1 cellular context compared by ENCODE assay signal in the genomic region with DNA sequence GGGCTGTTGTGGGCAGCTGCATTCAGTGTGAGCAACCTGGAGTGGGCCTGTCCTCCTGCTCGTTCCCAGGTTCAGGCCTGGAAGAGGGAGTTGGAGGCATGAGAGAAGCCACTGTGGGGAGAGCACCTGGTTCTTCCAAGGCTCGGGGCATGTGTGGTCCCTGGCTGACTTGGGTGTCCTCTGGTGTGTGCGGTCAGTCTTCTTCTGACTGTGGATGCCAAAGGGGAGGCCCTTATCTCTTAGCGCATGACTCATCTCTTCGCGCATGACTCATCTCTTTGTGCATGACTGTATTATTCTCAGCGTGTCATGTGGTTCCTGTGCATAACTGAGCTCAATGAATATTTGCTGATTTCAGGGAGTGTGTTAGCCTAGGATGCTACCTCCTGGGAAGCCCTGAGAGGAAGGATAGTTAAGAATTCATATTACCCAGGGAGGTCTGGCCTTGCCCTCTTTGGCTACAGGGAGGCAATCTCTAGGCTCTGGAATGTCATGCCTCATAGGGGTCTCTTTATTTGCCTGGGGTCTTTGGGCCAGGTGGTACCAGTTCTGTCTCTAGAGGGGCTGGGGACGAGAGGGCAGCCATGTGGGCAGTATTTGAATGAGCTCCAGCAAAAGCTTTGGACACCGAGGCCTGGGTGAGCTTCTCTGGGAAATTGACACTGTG.
TF ChIP-seq lines count a peak whose summit lies in the region.

No MANE protein-coding gene starts in this region.

TF ChIP-seq in K562, 482 proteins besides CTCF, POLR2A, EP300 and RAD21 (continued from another document and continues in another):
- TF ChIP-seq, protein P1, sequence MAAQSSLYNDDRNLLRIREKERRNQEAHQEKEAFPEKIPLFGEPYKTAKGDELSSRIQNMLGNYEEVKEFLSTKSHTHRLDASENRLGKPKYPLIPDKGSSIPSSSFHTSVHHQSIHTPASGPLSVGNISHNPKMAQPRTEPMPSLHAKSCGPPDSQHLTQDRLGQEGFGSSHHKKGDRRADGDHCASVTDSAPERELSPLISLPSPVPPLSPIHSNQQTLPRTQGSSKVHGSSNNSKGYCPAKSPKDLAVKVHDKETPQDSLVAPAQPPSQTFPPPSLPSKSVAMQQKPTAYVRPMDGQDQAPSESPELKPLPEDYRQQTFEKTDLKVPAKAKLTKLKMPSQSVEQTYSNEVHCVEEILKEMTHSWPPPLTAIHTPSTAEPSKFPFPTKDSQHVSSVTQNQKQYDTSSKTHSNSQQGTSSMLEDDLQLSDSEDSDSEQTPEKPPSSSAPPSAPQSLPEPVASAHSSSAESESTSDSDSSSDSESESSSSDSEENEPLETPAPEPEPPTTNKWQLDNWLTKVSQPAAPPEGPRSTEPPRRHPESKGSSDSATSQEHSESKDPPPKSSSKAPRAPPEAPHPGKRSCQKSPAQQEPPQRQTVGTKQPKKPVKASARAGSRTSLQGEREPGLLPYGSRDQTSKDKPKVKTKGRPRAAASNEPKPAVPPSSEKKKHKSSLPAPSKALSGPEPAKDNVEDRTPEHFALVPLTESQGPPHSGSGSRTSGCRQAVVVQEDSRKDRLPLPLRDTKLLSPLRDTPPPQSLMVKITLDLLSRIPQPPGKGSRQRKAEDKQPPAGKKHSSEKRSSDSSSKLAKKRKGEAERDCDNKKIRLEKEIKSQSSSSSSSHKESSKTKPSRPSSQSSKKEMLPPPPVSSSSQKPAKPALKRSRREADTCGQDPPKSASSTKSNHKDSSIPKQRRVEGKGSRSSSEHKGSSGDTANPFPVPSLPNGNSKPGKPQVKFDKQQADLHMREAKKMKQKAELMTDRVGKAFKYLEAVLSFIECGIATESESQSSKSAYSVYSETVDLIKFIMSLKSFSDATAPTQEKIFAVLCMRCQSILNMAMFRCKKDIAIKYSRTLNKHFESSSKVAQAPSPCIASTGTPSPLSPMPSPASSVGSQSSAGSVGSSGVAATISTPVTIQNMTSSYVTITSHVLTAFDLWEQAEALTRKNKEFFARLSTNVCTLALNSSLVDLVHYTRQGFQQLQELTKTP (IDR thresholded peaks at IDR 0.05; ENCODE audit: low read depth in 1 of 2, partially characterized antibody in 2 of 2): peak in 1 of 2 experiments; percentile 80
- TF ChIP-seq CBX5 (IDR thresholded peaks at IDR 0.05; ENCODE audit: borderline replicate concordance, low read depth) (no peak; the same call in 1 of the 2 replicates), ZNF766 (CRISPR knock-in tag; conservative IDR thresholded peaks at IDR 0.05) (peak; percentile 81; the same call in 1 of the 2 replicates), NBN (IDR thresholded peaks at IDR 0.05; ENCODE audit: low read depth) (peak; percentile 83), NFIC (IDR thresholded peaks at IDR 0.05) (peak; percentile 56; the same call in 1 of the 2 replicates), HDGF (IDR thresholded peaks at IDR 0.05) (no peak), TRIM28 (IDR thresholded peaks at IDR 0.05) (peak; percentile 58; the same call in 1 of the 2 replicates), NR4A1 (CRISPR knock-in tag; IDR thresholded peaks at IDR 0.05) (no peak), NR4A1 (tag; IDR thresholded peaks at IDR 0.05) (peak; percentile 44), SMARCA4 (IDR thresholded peaks at IDR 0.05) (peak; percentile 100), ETV1 (tag; conservative IDR thresholded peaks at IDR 0.05; ENCODE audit: low read depth) (peak; percentile 62; the same call in 1 of the 2 replicates), ZNF121 (CRISPR knock-in tag; conservative IDR thresholded peaks at IDR 0.05) (no peak), KAT7 (CRISPR knock-in tag; IDR thresholded peaks at IDR 0.05; ENCODE audit: borderline replicate concordance) (no peak), MCM3 (IDR thresholded peaks at IDR 0.05) (no peak), POLR2AphosphoS5 (IDR thresholded peaks at IDR 0.05; ENCODE audit: control insufficient read depth, insufficient read depth, low read depth, low read length) (peak; percentile 47; the same call in 1 of the 2 replicates), HNRNPLL (IDR thresholded peaks at IDR 0.05; ENCODE audit: low read depth, low read length, poor library complexity, severe bottlenecking) (no peak), GATA2 (CRISPR knock-in tag; IDR thresholded peaks at IDR 0.05) (peak; percentile 83), TOE1 (IDR thresholded peaks at IDR 0.05; ENCODE audit: borderline replicate concordance) (peak; percentile 81), TOE1 (CRISPR knock-in tag; IDR thresholded peaks at IDR 0.05; ENCODE audit: borderline replicate concordance, low read depth) (no peak), MAFF (IDR thresholded peaks at IDR 0.05; ENCODE audit: low read length) (peak; percentile 96), C11orf30 (IDR thresholded peaks at IDR 0.05; ENCODE audit: low read depth) (peak; percentile 99), SLC30A9 (CRISPR knock-in tag; IDR thresholded peaks at IDR 0.05) (no peak), CBX3 (IDR thresholded peaks at IDR 0.05; ENCODE audit: borderline replicate concordance in 1 of 2, low read length in 2 of 2) (peak in 1 of 2 experiments; percentile 92; a peak in 2 of 3 replicates), POLR2H (tag; IDR thresholded peaks at IDR 0.05; ENCODE audit: low read depth) (peak; percentile 65; the same call in 1 of the 2 replicates), MTA3 (IDR thresholded peaks at IDR 0.05; ENCODE audit: borderline replicate concordance) (peak; percentile 68), SRSF9 (IDR thresholded peaks at IDR 0.05; ENCODE audit: borderline replicate concordance, low read depth, low read length) (no peak), NFYB (IDR thresholded peaks at IDR 0.05; ENCODE audit: extremely low read depth, insufficient read length) (no peak), LCOR (CRISPR knock-in tag; IDR thresholded peaks at IDR 0.05) (peak; percentile 45; the same call in 1 of the 2 replicates), HDAC8 (tag; IDR thresholded peaks at IDR 0.05) (0 out of 2 replicates have a peak, but pooled peaks have one; percentile 16), NCOA6 (IDR thresholded peaks at IDR 0.05) (0 out of 2 replicates have a peak, but pooled peaks have one; percentile 4), MAFK (IDR thresholded peaks at IDR 0.05; ENCODE audit: low read length) (peak; percentile 93), ETV5 (CRISPR knock-in tag; IDR thresholded peaks at IDR 0.05; ENCODE audit: low read depth) (peak; percentile 14; the same call in 1 of the 2 replicates), ZNF584 (CRISPR knock-in tag; IDR thresholded peaks at IDR 0.05; ENCODE audit: low read depth) (no peak), COPS2 (conservative IDR thresholded peaks at IDR 0.05) (no peak), FOXA3 (CRISPR knock-in tag; conservative IDR thresholded peaks at IDR 0.05 in 1 of 2, IDR thresholded peaks at IDR 0.05 in 1 of 2) (no peak), BHLHE40 (IDR thresholded peaks at IDR 0.05; ENCODE audit: low read length) (peak; percentile 77), JUNB (CRISPR knock-in tag; conservative IDR thresholded peaks at IDR 0.05) (peak; percentile 100), PHTF2 (CRISPR knock-in tag; IDR thresholded peaks at IDR 0.05) (no peak), ZNF253 (CRISPR knock-in tag; conservative IDR thresholded peaks at IDR 0.05) (no peak), NCOA1 (IDR thresholded peaks at IDR 0.05; ENCODE audit: low read depth) (0 out of 2 replicates have a peak, but pooled peaks have one; percentile 34), EHMT2 (IDR thresholded peaks at IDR 0.05) (peak; percentile 86)
- TF ChIP-seq, protein P2, sequence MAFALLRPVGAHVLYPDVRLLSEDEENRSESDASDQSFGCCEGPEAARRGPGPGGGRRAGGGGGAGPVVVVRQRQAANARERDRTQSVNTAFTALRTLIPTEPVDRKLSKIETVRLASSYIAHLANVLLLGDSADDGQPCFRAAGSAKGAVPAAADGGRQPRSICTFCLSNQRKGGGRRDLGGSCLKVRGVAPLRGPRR (CRISPR knock-in tag; IDR thresholded peaks at IDR 0.05): peak; percentile 31; the same call in 1 of the 2 replicates
- TF ChIP-seq, protein P3, sequence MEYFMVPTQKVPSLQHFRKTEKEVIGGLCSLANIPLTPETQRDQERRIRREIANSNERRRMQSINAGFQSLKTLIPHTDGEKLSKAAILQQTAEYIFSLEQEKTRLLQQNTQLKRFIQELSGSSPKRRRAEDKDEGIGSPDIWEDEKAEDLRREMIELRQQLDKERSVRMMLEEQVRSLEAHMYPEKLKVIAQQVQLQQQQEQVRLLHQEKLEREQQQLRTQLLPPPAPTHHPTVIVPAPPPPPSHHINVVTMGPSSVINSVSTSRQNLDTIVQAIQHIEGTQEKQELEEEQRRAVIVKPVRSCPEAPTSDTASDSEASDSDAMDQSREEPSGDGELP (CRISPR knock-in tag; IDR thresholded peaks at IDR 0.05; ENCODE audit: borderline replicate concordance): peak; percentile 42; the same call in 1 of the 2 replicates
- TF ChIP-seq, protein P4, sequence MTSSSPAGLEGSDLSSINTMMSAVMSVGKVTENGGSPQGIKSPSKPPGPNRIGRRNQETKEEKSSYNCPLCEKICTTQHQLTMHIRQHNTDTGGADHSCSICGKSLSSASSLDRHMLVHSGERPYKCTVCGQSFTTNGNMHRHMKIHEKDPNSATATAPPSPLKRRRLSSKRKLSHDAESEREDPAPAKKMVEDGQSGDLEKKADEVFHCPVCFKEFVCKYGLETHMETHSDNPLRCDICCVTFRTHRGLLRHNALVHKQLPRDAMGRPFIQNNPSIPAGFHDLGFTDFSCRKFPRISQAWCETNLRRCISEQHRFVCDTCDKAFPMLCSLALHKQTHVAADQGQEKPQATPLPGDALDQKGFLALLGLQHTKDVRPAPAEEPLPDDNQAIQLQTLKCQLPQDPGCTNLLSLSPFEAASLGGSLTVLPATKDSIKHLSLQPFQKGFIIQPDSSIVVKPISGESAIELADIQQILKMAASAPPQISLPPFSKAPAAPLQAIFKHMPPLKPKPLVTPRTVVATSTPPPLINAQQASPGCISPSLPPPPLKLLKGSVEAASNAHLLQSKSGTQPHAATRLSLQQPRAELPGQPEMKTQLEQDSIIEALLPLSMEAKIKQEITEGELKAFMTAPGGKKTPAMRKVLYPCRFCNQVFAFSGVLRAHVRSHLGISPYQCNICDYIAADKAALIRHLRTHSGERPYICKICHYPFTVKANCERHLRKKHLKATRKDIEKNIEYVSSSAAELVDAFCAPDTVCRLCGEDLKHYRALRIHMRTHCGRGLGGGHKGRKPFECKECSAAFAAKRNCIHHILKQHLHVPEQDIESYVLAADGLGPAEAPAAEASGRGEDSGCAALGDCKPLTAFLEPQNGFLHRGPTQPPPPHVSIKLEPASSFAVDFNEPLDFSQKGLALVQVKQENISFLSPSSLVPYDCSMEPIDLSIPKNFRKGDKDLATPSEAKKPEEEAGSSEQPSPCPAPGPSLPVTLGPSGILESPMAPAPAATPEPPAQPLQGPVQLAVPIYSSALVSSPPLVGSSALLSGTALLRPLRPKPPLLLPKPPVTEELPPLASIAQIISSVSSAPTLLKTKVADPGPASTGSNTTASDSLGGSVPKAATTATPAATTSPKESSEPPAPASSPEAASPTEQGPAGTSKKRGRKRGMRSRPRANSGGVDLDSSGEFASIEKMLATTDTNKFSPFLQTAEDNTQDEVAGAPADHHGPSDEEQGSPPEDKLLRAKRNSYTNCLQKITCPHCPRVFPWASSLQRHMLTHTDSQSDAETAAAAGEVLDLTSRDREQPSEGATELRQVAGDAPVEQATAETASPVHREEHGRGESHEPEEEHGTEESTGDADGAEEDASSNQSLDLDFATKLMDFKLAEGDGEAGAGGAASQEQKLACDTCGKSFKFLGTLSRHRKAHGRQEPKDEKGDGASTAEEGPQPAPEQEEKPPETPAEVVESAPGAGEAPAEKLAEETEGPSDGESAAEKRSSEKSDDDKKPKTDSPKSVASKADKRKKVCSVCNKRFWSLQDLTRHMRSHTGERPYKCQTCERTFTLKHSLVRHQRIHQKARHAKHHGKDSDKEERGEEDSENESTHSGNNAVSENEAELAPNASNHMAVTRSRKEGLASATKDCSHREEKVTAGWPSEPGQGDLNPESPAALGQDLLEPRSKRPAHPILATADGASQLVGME (CRISPR knock-in tag; IDR thresholded peaks at IDR 0.05): peak; percentile 5; the same call in 1 of the 2 replicates
- TF ChIP-seq, protein P5, sequence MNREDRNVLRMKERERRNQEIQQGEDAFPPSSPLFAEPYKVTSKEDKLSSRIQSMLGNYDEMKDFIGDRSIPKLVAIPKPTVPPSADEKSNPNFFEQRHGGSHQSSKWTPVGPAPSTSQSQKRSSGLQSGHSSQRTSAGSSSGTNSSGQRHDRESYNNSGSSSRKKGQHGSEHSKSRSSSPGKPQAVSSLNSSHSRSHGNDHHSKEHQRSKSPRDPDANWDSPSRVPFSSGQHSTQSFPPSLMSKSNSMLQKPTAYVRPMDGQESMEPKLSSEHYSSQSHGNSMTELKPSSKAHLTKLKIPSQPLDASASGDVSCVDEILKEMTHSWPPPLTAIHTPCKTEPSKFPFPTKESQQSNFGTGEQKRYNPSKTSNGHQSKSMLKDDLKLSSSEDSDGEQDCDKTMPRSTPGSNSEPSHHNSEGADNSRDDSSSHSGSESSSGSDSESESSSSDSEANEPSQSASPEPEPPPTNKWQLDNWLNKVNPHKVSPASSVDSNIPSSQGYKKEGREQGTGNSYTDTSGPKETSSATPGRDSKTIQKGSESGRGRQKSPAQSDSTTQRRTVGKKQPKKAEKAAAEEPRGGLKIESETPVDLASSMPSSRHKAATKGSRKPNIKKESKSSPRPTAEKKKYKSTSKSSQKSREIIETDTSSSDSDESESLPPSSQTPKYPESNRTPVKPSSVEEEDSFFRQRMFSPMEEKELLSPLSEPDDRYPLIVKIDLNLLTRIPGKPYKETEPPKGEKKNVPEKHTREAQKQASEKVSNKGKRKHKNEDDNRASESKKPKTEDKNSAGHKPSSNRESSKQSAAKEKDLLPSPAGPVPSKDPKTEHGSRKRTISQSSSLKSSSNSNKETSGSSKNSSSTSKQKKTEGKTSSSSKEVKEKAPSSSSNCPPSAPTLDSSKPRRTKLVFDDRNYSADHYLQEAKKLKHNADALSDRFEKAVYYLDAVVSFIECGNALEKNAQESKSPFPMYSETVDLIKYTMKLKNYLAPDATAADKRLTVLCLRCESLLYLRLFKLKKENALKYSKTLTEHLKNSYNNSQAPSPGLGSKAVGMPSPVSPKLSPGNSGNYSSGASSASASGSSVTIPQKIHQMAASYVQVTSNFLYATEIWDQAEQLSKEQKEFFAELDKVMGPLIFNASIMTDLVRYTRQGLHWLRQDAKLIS (CRISPR knock-in tag; IDR thresholded peaks at IDR 0.05): 0 out of 2 replicates have a peak, but pooled peaks have one; percentile 9
- TF ChIP-seq, protein P6, sequence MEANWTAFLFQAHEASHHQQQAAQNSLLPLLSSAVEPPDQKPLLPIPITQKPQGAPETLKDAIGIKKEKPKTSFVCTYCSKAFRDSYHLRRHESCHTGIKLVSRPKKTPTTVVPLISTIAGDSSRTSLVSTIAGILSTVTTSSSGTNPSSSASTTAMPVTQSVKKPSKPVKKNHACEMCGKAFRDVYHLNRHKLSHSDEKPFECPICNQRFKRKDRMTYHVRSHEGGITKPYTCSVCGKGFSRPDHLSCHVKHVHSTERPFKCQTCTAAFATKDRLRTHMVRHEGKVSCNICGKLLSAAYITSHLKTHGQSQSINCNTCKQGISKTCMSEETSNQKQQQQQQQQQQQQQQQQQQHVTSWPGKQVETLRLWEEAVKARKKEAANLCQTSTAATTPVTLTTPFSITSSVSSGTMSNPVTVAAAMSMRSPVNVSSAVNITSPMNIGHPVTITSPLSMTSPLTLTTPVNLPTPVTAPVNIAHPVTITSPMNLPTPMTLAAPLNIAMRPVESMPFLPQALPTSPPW (CRISPR knock-in tag; IDR thresholded peaks at IDR 0.05): peak; percentile 48; the same call in 1 of the 2 replicates
